ENCODE assay signal across 10 cellular contexts in genomic region chr6:30689022-30689865, GRCh38. TPM values are rescaled to one million over a fixed set of nuclear protein-coding genes. Genes with fewer than 3 reads are reported as not detected.
A peak's percentile ranks its signal among the peaks of the same experiment; 100 is the strongest.
DNase-seq lines count a peak whose midpoint lies in the region; ATAC-seq and TF ChIP-seq lines count a peak whose summit lies in the region.
"Had no signal": no experiment of that assay in that cellular context is flagged by ENCODE, and none has a peak within 500 bp of the region (broad histone marks: within the 10 kb centered on the region; RNA-seq: fewer than 3 reads in every experiment).

No MANE protein-coding gene starts in this region.

- no peaks in the 10 kb centered on the region for H3K9me3 Mint-ChIP-seq in activated naive CD8-positive, alpha-beta T cell (ENCODE audit: low read depth)

- no peak for DNase-seq in heart left ventricle
- DNase-seq in Right ventricle myocardium superior = no peak
- no peak for DNase-seq in mesenchymal stem cell
- no peak for DNase-seq in NCI-H1417 treated with DMSO at 0.1 percent for 48 hours (lab: John Stamatoyannopoulos, UW)
- no peak for DNase-seq in NCI-H226
- DNase-seq: activated CD8-positive, alpha-beta memory T cell treated with anti-CD3 and anti-CD28 coated beads for 24 hours; NCI-H1436 had no signal

- H2AK5ac ChIP-seq in mesenchymal stem cell (ENCODE audit: low read length, severe bottlenecking) = peak overlapping the region; percentile 31

- H3K9me3 ChIP-seq in heart left ventricle (no peaks in the 10 kb centered on the region), mesenchymal stem cell (ENCODE audit: control insufficient read depth, low read length) (no peaks in the 10 kb centered on the region)

- TF ChIP-seq CTCF in heart left ventricle (IDR thresholded peaks at IDR 0.05) = no peak

- peak overlapping the region in 1 of 2 experiments; percentile 25 for H3K23ac ChIP-seq in mesenchymal stem cell (ENCODE audit: low read length in 2 of 2)

- intact Hi-C loops in heart left ventricle (cut with DNase I) = loop anchor here in 3 of 10 donors (10.0 kb wide), 2 partner anchors 196 to 396 kb away; partner anchors contain the start of gene DDR1 (in 1 of the 3)
- intact Hi-C loops in Right ventricle myocardium superior (cut with DNase I) = no loop called here

- H3K4me2 ChIP-seq in mesenchymal stem cell (ENCODE audit: low read length, poor library complexity, severe bottlenecking) = no peak overlapping the region

- H4K8ac ChIP-seq in mesenchymal stem cell (ENCODE audit: low read length) = no peak overlapping the region

- H3K27ac ChIP-seq in heart left ventricle (peak overlapping the region; percentile 86 to 100 (median 98)), mesenchymal stem cell (ENCODE audit: low read length, poor library complexity, severe bottlenecking) (no peak overlapping the region), urinary bladder (ENCODE audit: low read depth) (peak overlapping the region; percentile 98)

- H3K4me1 ChIP-seq in heart left ventricle = peaks cover 4 to 58% (median 38%) of the 10 kb centered on the region in 12 donors
- H3K4me1 ChIP-seq in mesenchymal stem cell (ENCODE audit: control insufficient read depth, insufficient read depth, low read depth, low read length) = peaks cover 27% of the 10 kb centered on the region
- H3K4me1 ChIP-seq in urinary bladder (ENCODE audit: insufficient read depth) = no peaks in the 10 kb centered on the region

- H3K79me1 ChIP-seq in mesenchymal stem cell (replicated peaks; ENCODE audit: low read length, poor library complexity, severe bottlenecking) = peaks cover 2% of the 10 kb centered on the region

- H3K4ac ChIP-seq in mesenchymal stem cell (ENCODE audit: low read depth in 1 of 2, low read length in 2 of 2) = peak overlapping the region in 1 of 2 experiments; percentile 27

- peak overlapping the region; percentile 93 for H3K4me3 Mint-ChIP-seq in activated naive CD8-positive, alpha-beta T cell

- H2BK5ac ChIP-seq in mesenchymal stem cell (ENCODE audit: low read depth, low read length, poor library complexity, severe bottlenecking) = no peak overlapping the region

- H3K27me3 Mint-ChIP-seq in activated naive CD8-positive, alpha-beta T cell = no peaks in the 10 kb centered on the region

- peak overlapping the region; percentile 24 for H2BK120ac ChIP-seq in mesenchymal stem cell (ENCODE audit: low read depth, low read length)

- no peak overlapping the region for H2BK15ac ChIP-seq in mesenchymal stem cell (ENCODE audit: low read depth, poor library complexity, severe bottlenecking)

- H3K9ac ChIP-seq in mesenchymal stem cell (ENCODE audit: low read length) = peak overlapping the region; percentile 95

- peak overlapping the region in 1 of 2 experiments; percentile 73 for H2BK12ac ChIP-seq in mesenchymal stem cell (ENCODE audit: low read length in 2 of 2)

- H3K36me3 Mint-ChIP-seq in activated naive CD8-positive, alpha-beta T cell = peaks cover 4% of the 10 kb centered on the region

- H4K91ac ChIP-seq in mesenchymal stem cell (ENCODE audit: low read length) = no peak overlapping the region

- 78 to 82% (median 82%) methylated on average over 11 of the region's 11 CpGs for WGBS in heart left ventricle, 4 donors
- 99% methylated on average over 9 of the region's 11 CpGs for WGBS in mesenchymal stem cell
- 83% methylated on average over 11 of the region's 11 CpGs for WGBS in urinary bladder

- H3K4me1 Mint-ChIP-seq in activated naive CD8-positive, alpha-beta T cell (ENCODE audit: low read depth) = peaks cover 42% of the 10 kb centered on the region

- H3K27ac Mint-ChIP-seq in activated naive CD8-positive, alpha-beta T cell = peak overlapping the region; percentile 84

- H3K36me3 ChIP-seq in heart left ventricle (peaks cover 0 to 11% (median 0%) of the 10 kb centered on the region in 9 donors), mesenchymal stem cell (ENCODE audit: control insufficient read depth in 1 of 2, insufficient read depth in 2 of 2, low read depth in 1 of 2, low read length in 2 of 2) (peaks cover 7 to 13% of the 10 kb centered on the region in 2 experiments), urinary bladder (ENCODE audit: insufficient read depth) (no peaks in the 10 kb centered on the region)

- TF ChIP-seq POLR2A in heart left ventricle (IDR thresholded peaks at IDR 0.05) = no peak

- no peaks in the 10 kb centered on the region for H3K27me3 ChIP-seq in heart left ventricle
- no peaks in the 10 kb centered on the region for H3K27me3 ChIP-seq in mesenchymal stem cell (ENCODE audit: control insufficient read depth in 1 of 2, insufficient read depth in 1 of 2, low read length in 2 of 2)

- no peak overlapping the region for H2AFZ ChIP-seq in mesenchymal stem cell (ENCODE audit: low read depth, low read length)

- H3K18ac ChIP-seq in mesenchymal stem cell (ENCODE audit: low read depth in 1 of 2, low read length in 2 of 2) = peak overlapping the region in 1 of 2 experiments; percentile 35

- no peak for ATAC-seq in heart left ventricle
- no peak for ATAC-seq in Right ventricle myocardium superior (ENCODE audit: poor library complexity)
- no peak for ATAC-seq in GM21526 (IDR thresholded peaks at IDR 0.05; ENCODE audit: low FRiP score, unreplicated experiment)

- peak overlapping the region in 8 of 12 donors; percentile 65 to 96 (median 85) for H3K4me3 ChIP-seq in heart left ventricle
- peak overlapping the region in 1 of 2 experiments; percentile 93 for H3K4me3 ChIP-seq in mesenchymal stem cell (ENCODE audit: insufficient read depth in 1 of 2, low read depth in 1 of 2, low read length in 2 of 2)
- H3K4me3 ChIP-seq in urinary bladder (ENCODE audit: low read depth, low read length) = no peak overlapping the region

- H3K14ac ChIP-seq in mesenchymal stem cell (ENCODE audit: low read length in 2 of 2) = no peak overlapping the region

RNA-seq across cellular contexts. Expression of gene NRM, which starts 1.5 kb away (rescaled TPM):
- total RNA-seq in heart left ventricle (1 to 10 TPM; 2.2 to 9.6 (median 3.9) TPM), Right ventricle myocardium superior (3.2 TPM), urinary bladder (7.0 TPM)
- polyA plus RNA-seq in heart left ventricle (1 to 10 TPM; 5.6 to 8.6 TPM), urinary bladder (20.3 TPM)
- 35.3 TPM for polyA plus RNA-seq in mesenchymal stem cell (2013, experiment 1 of 2)
- 36.1 TPM for polyA plus RNA-seq in mesenchymal stem cell (2013, experiment 2 of 2)

RNA-seq across cellular contexts. Expression of gene PPP1R18, which starts 2.8 kb away (rescaled TPM):
- total RNA-seq in heart left ventricle (10 to 100 TPM; 11.9 to 77.2 (median 18.5) TPM), Right ventricle myocardium superior (13.4 TPM), urinary bladder (32.7 TPM)
- polyA plus RNA-seq in heart left ventricle (10 to 100 TPM; 19.4 to 21.8 TPM), urinary bladder (81.9 TPM)
- polyA plus RNA-seq in mesenchymal stem cell (2013, experiment 1 of 2) = 156 TPM
- 153 TPM for polyA plus RNA-seq in mesenchymal stem cell (2013, experiment 2 of 2)

RNA-seq across cellular contexts. Expression of gene DHX16, which starts 16.4 kb away (rescaled TPM):
- total RNA-seq in heart left ventricle = 10 to 100 TPM; 17.6 to 26.1 (median 21.0) TPM
- 10 to 100 TPM; 16.1 to 39.4 TPM for polyA plus RNA-seq in heart left ventricle
- 20.5 TPM for total RNA-seq in Right ventricle myocardium superior
- 18.7 TPM for polyA plus RNA-seq in mesenchymal stem cell (2013, experiment 1 of 2)
- polyA plus RNA-seq in mesenchymal stem cell (2013, experiment 2 of 2) = 18.8 TPM
- total RNA-seq in urinary bladder = 16.8 TPM
- 29.5 TPM for polyA plus RNA-seq in urinary bladder

RNA-seq across cellular contexts. Expression of gene MDC1, which starts 27.8 kb away (rescaled TPM):
- 10 to 100 TPM; 10.6 to 25.0 (median 17.5) TPM for total RNA-seq in heart left ventricle
- 10 to 100 TPM in 1 of 2 donors, 1 to 10 TPM in 1; 8.6 to 13.9 TPM for polyA plus RNA-seq in heart left ventricle
- 16.4 TPM for total RNA-seq in Right ventricle myocardium superior
- 9.8 TPM for polyA plus RNA-seq in mesenchymal stem cell (2013, experiment 1 of 2)
- polyA plus RNA-seq in mesenchymal stem cell (2013, experiment 2 of 2) = 8.6 TPM
- 9.8 TPM for total RNA-seq in urinary bladder
- 18.3 TPM for polyA plus RNA-seq in urinary bladder

RNA-seq across cellular contexts. Expression of gene TUBB, which starts 30.9 kb away (rescaled TPM):
- 100 to 1,000 TPM; 183 to 474 (median 238) TPM for total RNA-seq in heart left ventricle
- 100 to 1,000 TPM; 195 to 497 TPM for polyA plus RNA-seq in heart left ventricle
- total RNA-seq in Right ventricle myocardium superior = 179 TPM
- polyA plus RNA-seq in mesenchymal stem cell (2013, experiment 1 of 2) = 839 TPM
- polyA plus RNA-seq in mesenchymal stem cell (2013, experiment 2 of 2) = 819 TPM
- total RNA-seq in urinary bladder = 376 TPM
- polyA plus RNA-seq in urinary bladder = 332 TPM
